Comparison of ENCODE assay signal across 10 cellular contexts in genomic region chr5:124735169-124735858, GRCh38. TPM values are rescaled to one million over a fixed set of nuclear protein-coding genes. Genes with fewer than 3 reads are reported as not detected.
A peak's percentile ranks its signal among the peaks of the same experiment; 100 is the strongest.
DNase-seq lines count a peak whose midpoint lies in the region; ATAC-seq and TF ChIP-seq lines count a peak whose summit lies in the region.
"Had no signal": no experiment of that assay in that cellular context is flagged by ENCODE, and none has a peak within 500 bp of the region (broad histone marks: within the 10 kb centered on the region; RNA-seq: fewer than 3 reads in every experiment).

No MANE protein-coding gene starts in this region.

- no peaks in the 10 kb centered on the region for H3K36me3 Mint-ChIP-seq in Caco-2 (ENCODE audit: insufficient read depth, unreplicated experiment)
- H3K36me3 Mint-ChIP-seq: activated naive CD8-positive, alpha-beta T cell had no signal

- peak overlapping the region; percentile 78 for H3K27ac Mint-ChIP-seq in Caco-2 (ENCODE audit: unreplicated experiment)
- H3K27ac Mint-ChIP-seq: activated naive CD8-positive, alpha-beta T cell had no signal

- BruUV-seq in Caco-2 (replicated peaks; lab: Mats Ljungman, UMichigan) (no TSS peak), PC-9 (replicated peaks; lab: Mats Ljungman, UMichigan) (no TSS peak)

- H3K4me2 ChIP-seq in osteoblast (ENCODE audit: insufficient read depth, low read length) (peak overlapping the region; percentile 77), PC-9 (no peak overlapping the region)

- CTCF ChIA-PET in Caco-2 (lab: Charles Lee) (interaction anchor here (0.6 kb wide), 1 partner anchor 152 kb away, joined by 4 read pairs; no protein-coding TSS in a partner anchor), PC-9 (lab: Charles Lee) (no interaction called here)

- H4K20me1 ChIP-seq in osteoblast (ENCODE audit: insufficient read depth, low read length), result no peaks in the 10 kb centered on the region
- no peaks in the 10 kb centered on the region for H4K20me1 ChIP-seq in PC-9 (ENCODE audit: insufficient read depth)

- H3K9me3 ChIP-seq in Caco-2, result no peaks in the 10 kb centered on the region
- H3K9me3 ChIP-seq in osteoblast (ENCODE audit: low read depth, low read length), result no peaks in the 10 kb centered on the region
- H3K9me3 ChIP-seq in PC-9 (ENCODE audit: insufficient read depth, low read depth), result no peaks in the 10 kb centered on the region

- H3K27ac ChIP-seq in osteoblast (ENCODE audit: low read depth, low read length) (peak overlapping the region; percentile 31), PC-9 (no peak overlapping the region)

- H3K4me3 ChIP-seq in Caco-2 (ENCODE audit: low read depth, low read length) (no peak overlapping the region), fibroblast of mammary gland (ENCODE audit: control insufficient read depth, low read depth, low read length) (peak overlapping the region; percentile 31), osteoblast (ENCODE audit: insufficient read depth, low read length) (peak overlapping the region; percentile 64), PC-9 (no peak overlapping the region)

- peaks cover 2% of the 10 kb centered on the region for H3K79me2 ChIP-seq in osteoblast (ENCODE audit: insufficient read depth, low read length)
- H3K79me2 ChIP-seq in PC-9 (ENCODE audit: low read depth), result no peaks in the 10 kb centered on the region

- H3K27me3 ChIP-seq in Caco-2 (replicated peaks; ENCODE audit: control insufficient read depth, insufficient read depth, low read length) (no peaks in the 10 kb centered on the region), osteoblast (ENCODE audit: insufficient read depth, low read length) (peaks cover 47% of the 10 kb centered on the region), PC-9 (ENCODE audit: insufficient read depth, low read depth) (no peaks in the 10 kb centered on the region)

- H3K9me2 ChIP-seq in PC-9 (ENCODE audit: insufficient read depth), result no peaks in the 10 kb centered on the region

- no peaks in the 10 kb centered on the region for H3K9me3 Mint-ChIP-seq in Caco-2 (ENCODE audit: unreplicated experiment)

- no peaks in the 10 kb centered on the region for H3K27me3 Mint-ChIP-seq in Caco-2 (ENCODE audit: insufficient read depth, unreplicated experiment)

- H3K36me3 ChIP-seq in Caco-2 (ENCODE audit: control insufficient read depth, insufficient read depth, low read length) (no peaks in the 10 kb centered on the region), osteoblast (ENCODE audit: insufficient read depth, low read length) (no peaks in the 10 kb centered on the region), PC-9 (ENCODE audit: low read depth) (no peaks in the 10 kb centered on the region)

- H3K4me1 Mint-ChIP-seq in Caco-2 (ENCODE audit: low read depth, unreplicated experiment), result peaks cover 63% of the 10 kb centered on the region

- H2AFZ ChIP-seq in osteoblast (ENCODE audit: low read length) (peak overlapping the region; percentile 58), PC-9 (no peak overlapping the region)

- peak; percentile 82 to 83 for DNase-seq in Caco-2
- DNase-seq in NCI-H524 treated with DMSO at 0.1 percent for 48 hours (lab: John Stamatoyannopoulos, UW), result peak; percentile 75
- DNase-seq in fibroblast of mammary gland (ENCODE audit: low read depth), result peak; percentile 86
- DNase-seq in osteoblast (ENCODE audit: insufficient read length, low spot score, missing footprints), result peak; percentile 82
- DNase-seq in PC-9, result no peak
- DNase-seq in LoVo (ENCODE audit: low spot score), result no peak
- DNase-seq: stimulated activated CD4-positive, alpha-beta T cell treated with anti-CD3 and anti-CD28 coated beads, Interleukin-1b, Interleukin-23, amount 100 ng/mL, for 48 hours had no signal

- no peaks in the 10 kb centered on the region for H3F3A ChIP-seq in PC-9 (ENCODE audit: insufficient read depth, low read depth)

- POLR2A ChIA-PET in Caco-2 (lab: Charles Lee) (interaction anchor here (1.5 kb wide), 1 partner anchor 13 kb away, joined by 4 read pairs; no protein-coding TSS in a partner anchor), PC-9 (lab: Charles Lee; ENCODE audit: unreplicated experiment) (interaction anchor here (0.7 kb wide), 1 partner anchor 160 kb away, joined by 4 read pairs; no protein-coding TSS in a partner anchor)

- no peak for ATAC-seq in HG03025 (IDR thresholded peaks at IDR 0.05; ENCODE audit: low FRiP score, unreplicated experiment)
- no peak for ATAC-seq in GM18519 (IDR thresholded peaks at IDR 0.05; ENCODE audit: low FRiP score, unreplicated experiment)

- TF ChIP-seq CTCF in Caco-2 (IDR thresholded peaks at IDR 0.05; ENCODE audit: insufficient read depth in 1 of 2, low read depth in 1 of 2, low read length in 1 of 2, severe bottlenecking in 1 of 2, unreplicated experiment in 1 of 2) (no peak), fibroblast of mammary gland (conservative IDR thresholded peaks at IDR 0.05; ENCODE audit: control insufficient read depth, insufficient read depth, low read depth, low read length) (no peak), osteoblast (IDR thresholded peaks at IDR 0.05; ENCODE audit: extremely low read depth, low read depth, low read length) (no peak), PC-9 (conservative IDR thresholded peaks at IDR 0.05) (no peak)

- H3K4me1 ChIP-seq in Caco-2 (peaks cover 65% of the 10 kb centered on the region), osteoblast (ENCODE audit: insufficient read depth, low read length) (peaks cover 15% of the 10 kb centered on the region), PC-9 (replicated peaks; ENCODE audit: insufficient read depth) (no peaks in the 10 kb centered on the region)

- intact Hi-C loops in Caco-2 (cut with micrococcal nuclease; ENCODE audit: unreplicated experiment), result no loop called here
- intact Hi-C loops in PC-9 (cut with micrococcal nuclease; ENCODE audit: unreplicated experiment), result no loop called here

- H3K4me3 Mint-ChIP-seq in Caco-2 (ENCODE audit: unreplicated experiment), result peak overlapping the region; percentile 60
- H3K4me3 Mint-ChIP-seq: activated naive CD8-positive, alpha-beta T cell had no signal

RNA-seq across cellular contexts. Expression of gene ZNF608, which starts 11.1 kb away (rescaled TPM):
- total RNA-seq in Caco-2 (2022), result 17.5 and 24.0 TPM in 2 replicates
- total RNA-seq in osteoblast, result 11.6 and 14.7 TPM in 2 replicates
- total RNA-seq in PC-9 (2021), result 2.8 and 5.5 TPM in 2 replicates

Comparison
In these comparisons a context has a peak if more than half of its experiments do, and no peak if none do; other contexts are left out.
1. DNase-seq: peak in Caco-2 (2 of 2), NCI-H524 treated with DMSO at 0.1 percent for 48 hours (single experiment), fibroblast of mammary gland (single experiment) and osteoblast (single experiment); none in PC-9 (0 of 2) and LoVo (single experiment).
2. H3K4me3 ChIP-seq: peak in fibroblast of mammary gland (single experiment) and osteoblast (single experiment); none in Caco-2 (single experiment) and PC-9 (single experiment).